In the genomic region with DNA sequence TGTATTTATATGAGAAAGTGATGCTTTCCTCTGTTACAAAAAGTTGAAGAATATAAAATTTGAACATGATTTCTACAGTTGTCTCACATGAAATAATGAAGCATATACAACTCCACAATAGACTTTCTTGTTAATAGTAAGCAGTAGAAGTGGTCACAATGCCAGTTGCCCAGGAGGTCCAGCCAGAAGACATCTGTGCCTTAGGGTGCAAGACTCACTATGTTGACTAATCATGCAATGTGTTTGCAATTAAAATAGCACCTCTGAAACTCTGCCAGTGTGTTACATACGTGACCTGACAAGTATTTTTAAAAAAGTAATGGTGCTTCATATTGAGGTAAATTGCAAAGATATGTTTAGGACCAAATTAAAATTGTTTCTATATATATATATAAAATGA, we compare ENCODE assay signal across 19 cellular contexts.
"Had no signal": no experiment of that assay in that cellular context is flagged by ENCODE, and none has a peak within 500 bp of the region (broad histone marks: within the 10 kb centered on the region; RNA-seq: fewer than 3 reads in every experiment).

No MANE protein-coding gene starts in this region.

- H3K27ac ChIP-seq: colonic mucosa, gastroesophageal sphincter, left ventricle myocardium inferior, lower lobe of right lung, ovary, right atrium auricular region, sigmoid colon, skin epidermis, stomach, thoracic aorta, transverse colon had no signal

- FAIRE-seq: keratinocyte had no signal

- DNase-seq: colonic mucosa; dermis blood vessel endothelial cell; erythroblast; glutamatergic neuron; immature natural killer cell; left ventricle myocardium inferior; lower lobe of right lung; natural killer cell; ovary; sigmoid colon; stimulated activated naive CD4-positive, alpha-beta T cell; stomach; substantia nigra; transverse colon had no signal

- ATAC-seq: gastroesophageal sphincter, lower lobe of right lung, natural killer cell had no signal

- H3K36me3 ChIP-seq: colonic mucosa, gastroesophageal sphincter, left ventricle myocardium inferior, lower lobe of right lung, ovary, right atrium auricular region, sigmoid colon, stomach, thoracic aorta, transverse colon had no signal

- H3K4me1 ChIP-seq: colonic mucosa, left ventricle myocardium inferior, lower lobe of right lung, right atrium auricular region, sigmoid colon, stomach, transverse colon had no signal

- H3K9me3 ChIP-seq: colonic mucosa, gastroesophageal sphincter, left ventricle myocardium inferior, lower lobe of right lung, ovary, right atrium auricular region, sigmoid colon, stomach, thoracic aorta, transverse colon had no signal

- H3K27me3 ChIP-seq: colonic mucosa, gastroesophageal sphincter, ovary, right atrium auricular region, sigmoid colon, stomach, transverse colon had no signal

- H3K4me3 ChIP-seq: colonic mucosa, gastroesophageal sphincter, left ventricle myocardium inferior, lower lobe of right lung, ovary, right atrium auricular region, sigmoid colon, skin epidermis, stomach, thoracic aorta, transverse colon had no signal
